ENCODE assay signal across 15 cellular contexts in the genomic region with DNA sequence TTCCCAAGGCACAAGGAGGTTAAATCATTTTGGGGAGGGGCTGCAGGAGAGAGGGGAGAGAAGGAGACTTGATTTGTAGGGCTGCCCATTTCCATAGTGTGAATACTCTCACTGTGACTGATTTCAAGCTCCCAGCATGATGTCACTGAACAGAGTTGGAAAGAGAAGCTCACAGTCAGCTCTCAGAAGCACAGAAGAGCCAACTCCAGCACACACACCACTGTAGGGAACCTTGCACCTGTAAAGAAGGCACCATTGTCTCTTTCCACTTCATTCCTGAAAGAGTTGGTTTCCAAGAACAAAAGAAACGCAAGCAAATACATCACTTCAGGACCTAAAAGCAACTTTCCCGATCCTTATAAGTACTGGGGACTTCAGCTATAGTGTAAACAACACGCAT.
"Had no signal": no experiment of that assay in that cellular context is flagged by ENCODE, and none has a peak within 500 bp of the region (broad histone marks: within the 10 kb centered on the region; RNA-seq: fewer than 3 reads in every experiment).

No MANE protein-coding gene starts in this region.

- H3K9me3 Mint-ChIP-seq: activated CD4-positive, alpha-beta T cell treated with anti-CD3 and anti-CD28 coated beads, Interleukin-2, amount 10 ng/mL, durations not matched to agents 24 days and 14 days; activated naive CD4-positive, alpha-beta T cell treated with anti-CD3 and anti-CD28 coated beads for 36 hours; activated T-cell treated with anti-CD3 and anti-CD28 coated beads, Interleukin-2, amount 50 U/mL, for 24 hours; naive B cell; neural crest cell had no signal

- H3K27ac Mint-ChIP-seq: activated CD4-positive, alpha-beta T cell treated with anti-CD3 and anti-CD28 coated beads, Interleukin-2, amount 10 ng/mL, durations not matched to agents 24 days and 14 days; activated CD8-positive, alpha-beta T cell treated with anti-CD3 and anti-CD28 coated beads, Interleukin-2, amount 10 ng/mL, durations not matched to agents 7 days and 5 days; activated naive CD4-positive, alpha-beta T cell treated with anti-CD3 and anti-CD28 coated beads for 36 hours; activated T-cell treated with anti-CD3 and anti-CD28 coated beads, Interleukin-2, amount 50 U/mL, for 24 hours; naive B cell had no signal

- H3K36me3 Mint-ChIP-seq: naive B cell had no signal

- H3K4me3 Mint-ChIP-seq: activated CD4-positive, alpha-beta T cell treated with anti-CD3 and anti-CD28 coated beads, Interleukin-2, amount 10 ng/mL, durations not matched to agents 24 days and 14 days; activated CD8-positive, alpha-beta T cell treated with anti-CD3 and anti-CD28 coated beads, Interleukin-2, amount 10 ng/mL, durations not matched to agents 7 days and 5 days; activated naive CD4-positive, alpha-beta T cell treated with anti-CD3 and anti-CD28 coated beads for 36 hours; activated T-cell treated with anti-CD3 and anti-CD28 coated beads, Interleukin-2, amount 50 U/mL, for 24 hours; naive B cell; neural crest cell had no signal

- ATAC-seq: activated CD8-positive, alpha-beta T cell treated with anti-CD3 and anti-CD28 coated beads, Interleukin-2, amount 10 ng/mL, durations not matched to agents 7 days and 5 days; body of pancreas; heart right ventricle; mucosa of descending colon had no signal

- DNase-seq: activated CD4-positive, alpha-beta T cell treated with anti-CD3 and anti-CD28 coated beads, Interleukin-2, amount 10 ng/mL, durations not matched to agents 24 days and 14 days; activated CD8-positive, alpha-beta T cell treated with anti-CD3 and anti-CD28 coated beads, Interleukin-2, amount 10 ng/mL, durations not matched to agents 7 days and 5 days; activated naive CD4-positive, alpha-beta T cell treated with anti-CD3 and anti-CD28 coated beads for 36 hours; activated T-cell treated with anti-CD3 and anti-CD28 coated beads, Interleukin-2, amount 50 U/mL, for 24 hours; body of pancreas; central memory CD4-positive, alpha-beta T cell; heart right ventricle; mesenchymal stem cell; mucosa of descending colon; naive B cell; stimulated activated CD4-positive, alpha-beta T cell treated with anti-CD3 and anti-CD28 coated beads, Interleukin-12 subunit alpha, Interleukin-12 subunit beta, amount 100 ng/mL, for 4 hours; stimulated activated CD4-positive, alpha-beta T cell treated with anti-CD3 and anti-CD28 coated beads, Interleukin-1b, Interleukin-23, amount 100 ng/mL, for 48 hours; stimulated activated CD8-positive, alpha-beta memory T cell treated with anti-CD3 and anti-CD28 coated beads, Interleukin-4, amount 100 ng/mL, for 48 hours; stimulated activated naive CD4-positive, alpha-beta T cell had no signal
